13 cellular contexts compared by ENCODE assay signal in genomic region chr2:239990966-239991365, GRCh38. TPM values are rescaled to one million over a fixed set of nuclear protein-coding genes. Genes with fewer than 3 reads are reported as not detected.
DNase-seq lines count a peak whose midpoint lies in the region; ATAC-seq and TF ChIP-seq lines count a peak whose summit lies in the region.
"Had no signal": no experiment of that assay in that cellular context is flagged by ENCODE, and none has a peak within 500 bp of the region (broad histone marks: within the 10 kb centered on the region; RNA-seq: fewer than 3 reads in every experiment).

No MANE protein-coding gene starts in this region.

- H3K27ac ChIP-seq in DND-41 (ENCODE audit: low read length) = peak overlapping the region; percentile 77
- H3K27ac ChIP-seq in esophagus muscularis mucosa (replicated peaks in 1 of 4) = peak overlapping the region; percentile 40 to 66 (median 52)
- H3K27ac ChIP-seq in sigmoid colon = peak overlapping the region; percentile 60 to 80 (median 71)
- H3K27ac ChIP-seq in suprapubic skin = no peak overlapping the region
- H3K27ac ChIP-seq in colonic mucosa = no peak overlapping the region

- intact Hi-C loops in esophagus muscularis mucosa (cut with DNase I) = loop anchor here (10.0 kb wide), 1 partner anchor 956 kb away; no protein-coding TSS in a partner anchor
- intact Hi-C loops in sigmoid colon (cut with DNase I) = loop anchor here (1.0 to 10.0 kb wide), 5 partner anchors 39 to 956 kb away; partner anchors contain the start of gene HDAC4
- intact Hi-C loops in natural killer cell (cut with micrococcal nuclease) = loop anchor here (1.0 kb wide), 2 partner anchors 57 to 956 kb away; no protein-coding TSS in a partner anchor
- intact Hi-C loops in colonic mucosa (cut with DNase I) = loop anchor here (10.0 kb wide), 1 partner anchor 956 kb away; no protein-coding TSS in a partner anchor

- H3K27me3 Mint-ChIP-seq in natural killer cell (ENCODE audit: low read depth in 2 of 2) = no peaks in the 10 kb centered on the region
- H3K27me3 Mint-ChIP-seq: CD4-positive, alpha-beta T cell had no signal

- 66% methylated on average over 12 of the region's 14 CpGs for WGBS in esophagus muscularis mucosa
- 88 to 89% methylated on average over 14 of the region's 14 CpGs for WGBS in sigmoid colon, 2 donors
- 89% methylated on average over 14 of the region's 14 CpGs for WGBS in suprapubic skin

- H3K4me1 ChIP-seq in DND-41 (ENCODE audit: insufficient read depth, low read length) (peaks cover 33% of the 10 kb centered on the region), esophagus muscularis mucosa (peaks cover 0 to 16% (median 13%) of the 10 kb centered on the region in 4 donors), sigmoid colon (peaks cover 0 to 21% (median 16%) of the 10 kb centered on the region in 4 donors), suprapubic skin (no peaks in the 10 kb centered on the region), colonic mucosa (no peaks in the 10 kb centered on the region)

- no peaks in the 10 kb centered on the region for H3K9me3 Mint-ChIP-seq in natural killer cell
- H3K9me3 Mint-ChIP-seq: CD4-positive, alpha-beta T cell had no signal

- no peak for TF ChIP-seq POLR2A in esophagus muscularis mucosa (IDR thresholded peaks at IDR 0.05; ENCODE audit: low read depth)
- TF ChIP-seq POLR2A in sigmoid colon (IDR thresholded peaks at IDR 0.05) = no peak
- TF ChIP-seq POLR2A in suprapubic skin (IDR thresholded peaks at IDR 0.05) = no peak

- TF ChIP-seq CTCF in DND-41 (IDR thresholded peaks at IDR 0.05; ENCODE audit: borderline replicate concordance, extremely low read depth, low read length, poor library complexity, severe bottlenecking) = no peak
- TF ChIP-seq CTCF in esophagus muscularis mucosa (IDR thresholded peaks at IDR 0.05) = no peak
- no peak for TF ChIP-seq CTCF in sigmoid colon (IDR thresholded peaks at IDR 0.05)
- TF ChIP-seq CTCF in natural killer cell (IDR thresholded peaks at IDR 0.05) = no peak
- no peak for TF ChIP-seq CTCF in suprapubic skin (IDR thresholded peaks at IDR 0.05)
- TF ChIP-seq CTCF in colonic mucosa (IDR thresholded peaks at IDR 0.05) = no peak

- no peak overlapping the region for H3K4me3 Mint-ChIP-seq in natural killer cell
- H3K4me3 Mint-ChIP-seq: CD4-positive, alpha-beta T cell; GM23338; HFFc6 had no signal

- no peak overlapping the region for H3K4me3 ChIP-seq in DND-41 (ENCODE audit: low read depth in 1 of 2, low read length in 2 of 2)
- peak overlapping the region in 2 of 4 donors; percentile 4 to 7 for H3K4me3 ChIP-seq in esophagus muscularis mucosa
- peak overlapping the region in 2 of 4 donors; percentile 3 to 9 for H3K4me3 ChIP-seq in sigmoid colon
- no peak overlapping the region for H3K4me3 ChIP-seq in suprapubic skin
- H3K4me3 ChIP-seq in colonic mucosa = no peak overlapping the region
- H3K4me3 ChIP-seq: GM23338 had no signal

- H2AFZ ChIP-seq in DND-41 (ENCODE audit: low read depth, low read length) = no peak overlapping the region
- H2AFZ ChIP-seq: GM23338 had no signal

- no peak for DNase-seq in DND-41
- DNase-seq in NCI-H526 treated with DMSO at 0.1 percent for 48 hours (lab: John Stamatoyannopoulos, UW) = peak; percentile 98
- no peak for DNase-seq in esophagus muscularis mucosa (ENCODE audit: extremely low spot score)
- peak; percentile 84 for DNase-seq in sigmoid colon
- DNase-seq in natural killer cell = no peak
- DNase-seq in suprapubic skin (ENCODE audit: low spot score in 2 of 2) = no peak
- no peak for DNase-seq in colonic mucosa
- DNase-seq: CD4-positive, alpha-beta T cell; GF-D8 had no signal

- peaks cover 17% of the 10 kb centered on the region for H3K36me3 Mint-ChIP-seq in natural killer cell

- H3K36me3 ChIP-seq in DND-41 (ENCODE audit: insufficient read depth, low read length) (peaks cover 60% of the 10 kb centered on the region), esophagus muscularis mucosa (peaks cover 25 to 68% (median 49%) of the 10 kb centered on the region in 4 donors), sigmoid colon (peaks cover 0 to 62% (median 14%) of the 10 kb centered on the region in 4 donors), suprapubic skin (peaks cover 55% of the 10 kb centered on the region), colonic mucosa (peaks cover 3% of the 10 kb centered on the region)

- H3K79me2 ChIP-seq in DND-41 (ENCODE audit: insufficient read depth, low read length) = peaks cover 43% of the 10 kb centered on the region

- peaks cover 4% of the 10 kb centered on the region for H3K9me3 ChIP-seq in DND-41 (ENCODE audit: insufficient read depth, low read length, severe bottlenecking)
- no peaks in the 10 kb centered on the region for H3K9me3 ChIP-seq in esophagus muscularis mucosa
- no peaks in the 10 kb centered on the region for H3K9me3 ChIP-seq in sigmoid colon
- no peaks in the 10 kb centered on the region for H3K9me3 ChIP-seq in suprapubic skin
- no peaks in the 10 kb centered on the region for H3K9me3 ChIP-seq in colonic mucosa

- no peak overlapping the region for H3K4me2 ChIP-seq in DND-41 (ENCODE audit: insufficient read depth, low read length)
- H3K4me2 ChIP-seq: GM23338 had no signal

- H3K27me3 ChIP-seq in DND-41 (ENCODE audit: insufficient read depth, low read length, poor library complexity) (no peaks in the 10 kb centered on the region), esophagus muscularis mucosa (no peaks in the 10 kb centered on the region), sigmoid colon (no peaks in the 10 kb centered on the region), suprapubic skin (no peaks in the 10 kb centered on the region), colonic mucosa (no peaks in the 10 kb centered on the region)

- ATAC-seq in DND-41 (ENCODE audit: insufficient read depth, low read depth) = no peak; the same call in 2 of the 3 replicates
- ATAC-seq in natural killer cell = no peak

- no peaks in the 10 kb centered on the region for H4K20me1 ChIP-seq in DND-41 (ENCODE audit: insufficient read depth, low read length)

- peak overlapping the region; percentile 37 for H3K9ac ChIP-seq in DND-41 (ENCODE audit: low read depth, low read length)
- no peak overlapping the region for H3K9ac ChIP-seq in colonic mucosa (ENCODE audit: low read depth in 2 of 2, low read length in 2 of 2)

- no peak for TF ChIP-seq EP300 in esophagus muscularis mucosa (IDR thresholded peaks at IDR 0.05)
- TF ChIP-seq EP300 in sigmoid colon (IDR thresholded peaks at IDR 0.05) = peak in 2 of 4 donors; percentile 71 to 77
- TF ChIP-seq EP300 in suprapubic skin (IDR thresholded peaks at IDR 0.05) = no peak

- peaks cover 7 to 8% of the 10 kb centered on the region in 2 donors for H3K4me1 Mint-ChIP-seq in natural killer cell
- H3K4me1 Mint-ChIP-seq: GM23338 had no signal

- H3K27ac Mint-ChIP-seq in natural killer cell = no peak overlapping the region
- H3K27ac Mint-ChIP-seq: CD4-positive, alpha-beta T cell; GM23338; HFFc6 had no signal

RNA-seq across cellular contexts. Expression of gene NDUFA10, which starts 34.2 kb away (rescaled TPM):
- total RNA-seq in esophagus muscularis mucosa (100 to 1,000 TPM in 1 of 4 donors, 10 to 100 TPM in 3; 66.7 to 142 (median 84.0) TPM), sigmoid colon (100 to 1,000 TPM in 1 of 4 donors, 10 to 100 TPM in 3; 49.6 to 110 (median 63.1) TPM), natural killer cell (100 to 1,000 TPM in 2 of 3 donors, 10 to 100 TPM in 1; 90.6 to 146 (median 107) TPM), suprapubic skin (100 to 1,000 TPM in 3 of 4 donors, 10 to 100 TPM in 1; 95.2 to 179 (median 165) TPM), colonic mucosa (100 to 1,000 TPM; 225 to 294 TPM)
- polyA plus RNA-seq in sigmoid colon = 100 to 1,000 TPM; 116 to 162 (median 151) TPM

RNA-seq across cellular contexts. Expression of gene OR6B2, which starts 39.3 kb away (rescaled TPM):
- total RNA-seq in esophagus muscularis mucosa = not detected
- total RNA-seq in sigmoid colon = not detected
- not detected for polyA plus RNA-seq in sigmoid colon
- total RNA-seq in natural killer cell = not detected
- not detected for total RNA-seq in suprapubic skin
- not detected for total RNA-seq in colonic mucosa
- total RNA-seq: CD4-positive, alpha-beta T cell; GM23338; HFFc6; HT1080; PC-3 had no signal
- polyA plus RNA-seq: GM23338 had no signal

Comparison
In these comparisons a context has a peak if more than half of its experiments do, and no peak if none do; other contexts are left out.
1. DNase-seq: peak in NCI-H526 treated with DMSO at 0.1 percent for 48 hours (single experiment) and sigmoid colon (single experiment); none in DND-41 (single experiment), esophagus muscularis mucosa (single experiment), natural killer cell (single experiment), suprapubic skin (0 of 2) and colonic mucosa (single experiment).
2. H3K27ac ChIP-seq: peak in DND-41 (single experiment), esophagus muscularis mucosa (4 of 4) and sigmoid colon (4 of 4); none in suprapubic skin (single experiment) and colonic mucosa (single experiment).